ENCODE assay signal across 1 cellular context in the genomic region with DNA sequence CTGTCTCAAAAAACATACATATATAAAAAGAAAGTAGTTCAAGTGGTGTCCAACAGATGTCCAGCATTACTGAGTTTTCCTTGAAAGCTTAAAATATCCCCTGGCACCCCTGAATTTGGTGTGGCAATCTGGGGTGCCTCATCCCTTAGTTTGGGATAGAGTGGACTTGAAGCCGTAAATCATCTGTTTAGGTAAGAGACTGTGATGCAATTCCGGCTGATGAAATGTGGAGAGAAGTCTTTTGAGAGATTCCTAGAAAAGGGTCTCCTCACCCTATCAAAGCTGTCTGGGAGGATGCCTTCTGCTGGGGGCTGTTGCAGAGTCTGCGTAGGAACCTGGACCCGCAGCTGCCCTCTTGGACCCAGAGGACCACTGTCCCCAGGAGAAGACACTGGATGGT.
TF ChIP-seq lines count a peak whose summit lies in the region.

No MANE protein-coding gene starts in this region.

TF ChIP-seq in HEK293, 187 proteins besides CTCF, POLR2A, EP300 and RAD21 (continued from another document):
- TF ChIP-seq ZNF146 (tag by site-specific recombination; IDR thresholded peaks at IDR 0.05) (no peak), ZNF335 (tag by site-specific recombination; conservative IDR thresholded peaks at IDR 0.05) (0 out of 2 replicates have a peak, but pooled peaks have one; percentile 24), ZNF416 (tag by site-specific recombination; IDR thresholded peaks at IDR 0.05) (no peak), ZNF266 (tag by site-specific recombination; IDR thresholded peaks at IDR 0.05; ENCODE audit: low read depth) (no peak), AEBP2 (tag by site-specific recombination; IDR thresholded peaks at IDR 0.05; ENCODE audit: borderline replicate concordance) (no peak)
- TF ChIP-seq, protein P1, sequence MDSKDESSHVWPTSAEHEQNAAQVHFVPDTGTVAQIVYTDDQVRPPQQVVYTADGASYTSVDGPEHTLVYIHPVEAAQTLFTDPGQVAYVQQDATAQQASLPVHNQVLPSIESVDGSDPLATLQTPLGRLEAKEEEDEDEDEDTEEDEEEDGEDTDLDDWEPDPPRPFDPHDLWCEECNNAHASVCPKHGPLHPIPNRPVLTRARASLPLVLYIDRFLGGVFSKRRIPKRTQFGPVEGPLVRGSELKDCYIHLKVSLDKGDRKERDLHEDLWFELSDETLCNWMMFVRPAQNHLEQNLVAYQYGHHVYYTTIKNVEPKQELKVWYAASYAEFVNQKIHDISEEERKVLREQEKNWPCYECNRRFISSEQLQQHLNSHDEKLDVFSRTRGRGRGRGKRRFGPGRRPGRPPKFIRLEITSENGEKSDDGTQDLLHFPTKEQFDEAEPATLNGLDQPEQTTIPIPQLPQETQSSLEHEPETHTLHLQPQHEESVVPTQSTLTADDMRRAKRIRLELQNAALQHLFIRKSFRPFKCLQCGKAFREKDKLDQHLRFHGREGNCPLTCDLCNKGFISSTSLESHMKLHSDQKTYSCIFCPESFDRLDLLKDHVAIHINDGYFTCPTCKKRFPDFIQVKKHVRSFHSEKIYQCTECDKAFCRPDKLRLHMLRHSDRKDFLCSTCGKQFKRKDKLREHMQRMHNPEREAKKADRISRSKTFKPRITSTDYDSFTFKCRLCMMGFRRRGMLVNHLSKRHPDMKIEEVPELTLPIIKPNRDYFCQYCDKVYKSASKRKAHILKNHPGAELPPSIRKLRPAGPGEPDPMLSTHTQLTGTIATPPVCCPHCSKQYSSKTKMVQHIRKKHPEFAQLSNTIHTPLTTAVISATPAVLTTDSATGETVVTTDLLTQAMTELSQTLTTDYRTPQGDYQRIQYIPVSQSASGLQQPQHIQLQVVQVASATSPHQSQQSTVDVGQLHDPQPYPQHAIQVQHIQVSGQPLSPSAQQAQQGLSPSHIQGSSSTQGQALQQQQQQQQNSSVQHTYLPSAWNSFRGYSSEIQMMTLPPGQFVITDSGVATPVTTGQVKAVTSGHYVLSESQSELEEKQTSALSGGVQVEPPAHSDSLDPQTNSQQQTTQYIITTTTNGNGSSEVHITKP (tag by site-specific recombination; IDR thresholded peaks at IDR 0.05): peak; percentile 60; the same call in 1 of the 2 replicates
